ENCODE assay signal across 22 cellular contexts in the genomic region with DNA sequence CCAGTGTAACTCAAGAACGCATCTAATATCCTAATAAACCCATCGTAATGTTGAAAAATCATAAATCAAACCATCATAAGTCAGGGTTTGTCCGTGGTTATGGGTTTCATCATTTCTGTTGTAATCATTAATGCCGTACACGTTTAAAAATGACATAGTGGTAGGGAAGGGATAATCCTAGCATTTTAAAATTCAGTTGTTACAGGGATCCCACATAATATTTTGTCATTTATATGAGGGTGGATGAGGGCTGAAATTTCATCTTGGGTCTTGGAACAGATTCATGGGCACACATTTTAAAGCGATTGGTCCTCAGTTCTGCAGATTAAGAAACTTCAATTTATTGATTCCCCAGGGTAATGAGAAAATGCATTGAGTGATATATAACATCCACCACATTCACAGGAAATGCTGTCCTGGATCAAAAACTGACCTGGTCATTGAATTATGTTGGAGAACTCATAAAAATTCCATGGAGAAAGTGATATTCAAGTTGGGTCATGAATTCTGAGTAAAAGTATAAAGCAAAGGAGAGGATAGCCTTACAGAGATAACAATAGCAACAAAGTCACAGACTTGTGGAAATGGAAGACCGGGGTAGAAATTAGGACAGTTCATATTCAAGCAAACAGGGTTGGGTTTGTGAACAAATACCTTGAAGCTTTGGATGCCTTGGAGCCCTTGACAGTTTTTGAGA.
DNase-seq lines count a peak whose midpoint lies in the region; ATAC-seq, FAIRE-seq and TF ChIP-seq lines count a peak whose summit lies in the region.
"Had no signal": no experiment of that assay in that cellular context is flagged by ENCODE, and none has a peak within 500 bp of the region (broad histone marks: within the 10 kb centered on the region; RNA-seq: fewer than 3 reads in every experiment).

No MANE protein-coding gene starts in this region.

- no TSS peak for BruUV-seq in GM12878 (replicated peaks; lab: Mats Ljungman, UMichigan)

- CTCF ChIA-PET in GM12878 (lab: Yijun Ruan, JAX), result no interaction called here

- H3K27ac ChIP-seq in GM12878 (ENCODE audit: control insufficient read depth, insufficient read depth) (no peak overlapping the region), substantia nigra (ENCODE audit: low read depth, low read length, poor library complexity, severe bottlenecking) (no peak overlapping the region)
- H3K27ac ChIP-seq: BLaER1, parathyroid adenoma, WERI-Rb-1 had no signal

- H4K20me1 ChIP-seq in GM12878 (ENCODE audit: control insufficient read depth, insufficient read depth), result no peaks in the 10 kb centered on the region
- H4K20me1 ChIP-seq: BLaER1 had no signal

- ATAC-seq in GM12878, result no peak
- ATAC-seq: naive thymus-derived CD8-positive, alpha-beta T cell; stimulated activated naive CD8-positive, alpha-beta T cell treated with anti-CD3 and anti-CD28 coated beads, Interleukin-15, Interleukin-2, amounts not matched to agents 100 U/mL and 50 U/mL, for 24 hours had no signal

- intact Hi-C loops in GM12878 (cut with micrococcal nuclease; ENCODE audit: unreplicated experiment), result no loop called here

- no peaks in the 10 kb centered on the region for H3K27me3 ChIP-seq in GM12878 (replicated peaks in 1 of 2; ENCODE audit: control insufficient read depth in 2 of 2, insufficient read depth in 2 of 2, low read length in 1 of 2)
- H3K27me3 ChIP-seq: BLaER1 had no signal

- no peak overlapping the region for H3K4me3 ChIP-seq in GM12878
- H3K4me3 ChIP-seq: BLaER1 had no signal

- TF ChIP-seq EP300 in GM12878 (IDR thresholded peaks at IDR 0.05; ENCODE audit: borderline replicate concordance in 1 of 2, control insufficient read depth in 1 of 2, low read depth in 2 of 2, low read length in 2 of 2), result no peak

- no peak overlapping the region for H3K4me3 Mint-ChIP-seq in mesothelial cell of epicardium
- H3K4me3 Mint-ChIP-seq: activated T-cell treated with anti-CD3 and anti-CD28 coated beads, Interleukin-2, amount 50 U/mL, for 24 hours; H9; naive thymus-derived CD8-positive, alpha-beta T cell had no signal

- no peak overlapping the region for H3K9ac ChIP-seq in GM12878 (ENCODE audit: control insufficient read depth, insufficient read depth, low read length)
- H3K9ac ChIP-seq: BLaER1, parathyroid adenoma had no signal

- peak; percentile 46 for DNase-seq in ELF-1 (ENCODE audit: low read depth, low spot score)
- DNase-seq in NAMALWA (ENCODE audit: low spot score), result peak; percentile 24
- DNase-seq in GM12878 (ENCODE audit: low read depth, low spot score), result no peak
- peak; percentile 56 for DNase-seq in kidney tubule cell (ENCODE audit: low spot score)
- DNase-seq in mesothelial cell of epicardium (ENCODE audit: low spot score in 2 of 2, unreplicated experiment in 2 of 2), result no peak
- DNase-seq in substantia nigra (lab: John Stamatoyannopoulos, UW), result no peak
- DNase-seq in T-helper 2 cell, result no peak
- DNase-seq: activated CD4-positive, alpha-beta T cell treated with anti-CD3 and anti-CD28 coated beads, Interleukin-2, amount 50 U/mL, for 48 hours; activated naive CD4-positive, alpha-beta T cell treated with anti-CD3 and anti-CD28 coated beads, Interleukin-2, amount 50 U/mL, for 16 hours; activated T-cell treated with anti-CD3 and anti-CD28 coated beads, Interleukin-2, amount 50 U/mL, for 24 hours; GF-D8; H9; mesenchymal stem cell; naive thymus-derived CD8-positive, alpha-beta T cell; NCI-H446 treated with DMSO at 0.1 percent for 48 hours; stimulated activated naive CD8-positive, alpha-beta T cell treated with anti-CD3 and anti-CD28 coated beads, Interleukin-15, Interleukin-2, amounts not matched to agents 100 U/mL and 50 U/mL, for 24 hours; trophoblast cell; WERI-Rb-1 had no signal

- SMC1A ChIA-PET in GM12878 (lab: Charles Lee; ENCODE audit: uncharacterized antibody, unreplicated experiment), result no interaction called here

- H3K9me3 ChIP-seq in GM12878 (replicated peaks; ENCODE audit: control insufficient read depth, insufficient read depth, low read length), result no peaks in the 10 kb centered on the region; the same call in 2 of the 3 replicates

- peaks cover 30% of the 10 kb centered on the region for H3K36me3 Mint-ChIP-seq in mesothelial cell of epicardium

- peak; percentile 47 for FAIRE-seq in GM12878 (lab: Jason Lieb, UNC)
- FAIRE-seq: GM12891, keratinocyte had no signal

- TF ChIP-seq POLR2A in GM12878 (IDR thresholded peaks at IDR 0.05; ENCODE audit: low read depth, low read length), result no peak

- no peak overlapping the region for H3K27ac Mint-ChIP-seq in mesothelial cell of epicardium
- H3K27ac Mint-ChIP-seq: activated T-cell treated with anti-CD3 and anti-CD28 coated beads, Interleukin-2, amount 50 U/mL, for 24 hours; H9 had no signal

- RAD21 ChIA-PET in GM12878 (lab: Charles Lee; ENCODE audit: unreplicated experiment), result no interaction called here

- WGBS in GM12878 (ENCODE audit: insufficient coverage, insufficient replicate concordance, low lambda C conversion rate, missing lambda C conversion rate), result 28% methylated on average over 7 of the region's 7 CpGs

- H2AFZ ChIP-seq in GM12878 (ENCODE audit: control insufficient read depth, low read depth, low read length), result no peak overlapping the region
- H2AFZ ChIP-seq: parathyroid adenoma had no signal

- no peaks in the 10 kb centered on the region for H3K4me1 ChIP-seq in GM12878 (ENCODE audit: control insufficient read depth, insufficient read depth, low read length)
- H3K4me1 ChIP-seq: BLaER1, parathyroid adenoma had no signal

- peaks cover 89% of the 10 kb centered on the region for H3K9me3 Mint-ChIP-seq in mesothelial cell of epicardium

- POLR2A ChIA-PET in GM12878 (lab: Charles Lee), result no interaction called here

- TF ChIP-seq CTCF in GM12878 (IDR thresholded peaks at IDR 0.05 in 2 of 3, conservative IDR thresholded peaks at IDR 0.05 in 1 of 3; ENCODE audit: control insufficient read depth in 2 of 3, extremely low read depth in 1 of 3, insufficient read depth in 1 of 3, low read depth in 3 of 3, low read length in 3 of 3) (no peak), mesothelial cell of epicardium (IDR thresholded peaks at IDR 0.05; ENCODE audit: unreplicated experiment) (no peak)

- no peaks in the 10 kb centered on the region for H3K4me1 Mint-ChIP-seq in mesothelial cell of epicardium
- H3K4me1 Mint-ChIP-seq: H9 had no signal

- no peaks in the 10 kb centered on the region for H3K27me3 Mint-ChIP-seq in mesothelial cell of epicardium (ENCODE audit: low read depth)

- TF ChIP-seq RAD21 in GM12878 (IDR thresholded peaks at IDR 0.05; ENCODE audit: insufficient read depth, low read depth, low read length), result no peak

- in situ Hi-C loops in GM12878 (cut with MboI), result no loop called here

- H3K79me2 ChIP-seq in GM12878 (ENCODE audit: control insufficient read depth, insufficient read depth, low read length), result no peaks in the 10 kb centered on the region
- H3K79me2 ChIP-seq: parathyroid adenoma had no signal

- H3K36me3 ChIP-seq in GM12878 (ENCODE audit: control insufficient read depth in 2 of 2, insufficient read depth in 2 of 2, low read length in 1 of 2), result no peaks in the 10 kb centered on the region
- H3K36me3 ChIP-seq: BLaER1, WERI-Rb-1 had no signal

- no peak overlapping the region for H3K4me2 ChIP-seq in GM12878 (ENCODE audit: control insufficient read depth, insufficient read depth)
- H3K4me2 ChIP-seq: BLaER1 had no signal

TF ChIP-seq in GM12878, 131 proteins besides CTCF, POLR2A, EP300 and RAD21:
- TF ChIP-seq RUNX3 (IDR thresholded peaks at IDR 0.05; ENCODE audit: low read length) (no peak), NR2F1 (conservative IDR thresholded peaks at IDR 0.05) (no peak), ZZZ3 (IDR thresholded peaks at IDR 0.05; ENCODE audit: control insufficient read depth, insufficient read length, low read depth) (no peak), ASH2L (IDR thresholded peaks at IDR 0.05; ENCODE audit: borderline replicate concordance, low read depth) (no peak), E2F8 (IDR thresholded peaks at IDR 0.05; ENCODE audit: low read depth, partially characterized antibody) (no peak), CEBPB (IDR thresholded peaks at IDR 0.05; ENCODE audit: borderline replicate concordance in 1 of 2, low read depth in 2 of 2, low read length in 2 of 2) (no peak), MEF2B (IDR thresholded peaks at IDR 0.05; ENCODE audit: partially characterized antibody, poor library complexity, severe bottlenecking) (no peak), CBFB (IDR thresholded peaks at IDR 0.05; ENCODE audit: low read depth) (no peak), NBN (IDR thresholded peaks at IDR 0.05) (no peak)
- TF ChIP-seq, protein P1, sequence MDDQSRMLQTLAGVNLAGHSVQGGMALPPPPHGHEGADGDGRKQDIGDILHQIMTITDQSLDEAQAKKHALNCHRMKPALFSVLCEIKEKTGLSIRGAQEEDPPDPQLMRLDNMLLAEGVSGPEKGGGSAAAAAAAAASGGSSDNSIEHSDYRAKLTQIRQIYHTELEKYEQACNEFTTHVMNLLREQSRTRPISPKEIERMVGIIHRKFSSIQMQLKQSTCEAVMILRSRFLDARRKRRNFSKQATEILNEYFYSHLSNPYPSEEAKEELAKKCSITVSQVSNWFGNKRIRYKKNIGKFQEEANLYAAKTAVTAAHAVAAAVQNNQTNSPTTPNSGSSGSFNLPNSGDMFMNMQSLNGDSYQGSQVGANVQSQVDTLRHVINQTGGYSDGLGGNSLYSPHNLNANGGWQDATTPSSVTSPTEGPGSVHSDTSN (IDR thresholded peaks at IDR 0.05; ENCODE audit: insufficient replicate concordance, low read depth, low read length), result no peak

Comparison
In these comparisons a context has a peak if more than half of its experiments do, and no peak if none do; other contexts are left out.
1. DNase-seq: peak in ELF-1 (single experiment), NAMALWA (single experiment) and kidney tubule cell (single experiment); none in GM12878 (single experiment), mesothelial cell of epicardium (0 of 2), substantia nigra (0 of 49) and T-helper 2 cell (0 of 5).